Comparison of ENCODE assay signal across 1 cellular context in the genomic region with DNA sequence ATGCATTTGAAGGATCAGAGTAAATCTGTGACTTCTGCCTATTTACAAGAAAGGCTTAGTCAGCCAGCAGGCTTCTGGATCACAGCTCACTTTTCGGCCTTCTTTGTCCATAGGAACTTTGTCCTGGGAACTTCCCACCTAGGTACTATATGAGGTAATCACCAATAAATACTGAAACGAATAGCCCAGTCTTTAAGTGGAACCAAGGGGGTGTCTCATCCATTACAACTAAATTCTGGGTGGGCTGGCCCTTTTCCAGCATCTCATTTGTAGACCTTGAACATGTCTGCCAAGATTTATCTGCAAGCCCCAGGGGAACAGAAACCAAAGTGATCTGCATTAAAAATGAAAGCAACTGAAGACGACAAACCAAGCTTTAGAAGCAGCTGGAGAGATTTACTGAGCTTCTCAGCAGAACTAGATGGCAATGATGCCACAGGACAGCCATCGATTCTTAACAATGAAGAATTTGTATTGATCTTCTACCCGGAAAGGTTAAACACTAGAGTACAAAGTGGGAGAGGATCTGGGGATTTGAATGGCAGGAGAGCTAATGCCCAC.
TF ChIP-seq lines count a peak whose summit lies in the region.

No MANE protein-coding gene starts in this region.

TF ChIP-seq in HEK293, 187 proteins besides CTCF, POLR2A, EP300 and RAD21 (continued from another document and continues in another):
- TF ChIP-seq, protein P1, sequence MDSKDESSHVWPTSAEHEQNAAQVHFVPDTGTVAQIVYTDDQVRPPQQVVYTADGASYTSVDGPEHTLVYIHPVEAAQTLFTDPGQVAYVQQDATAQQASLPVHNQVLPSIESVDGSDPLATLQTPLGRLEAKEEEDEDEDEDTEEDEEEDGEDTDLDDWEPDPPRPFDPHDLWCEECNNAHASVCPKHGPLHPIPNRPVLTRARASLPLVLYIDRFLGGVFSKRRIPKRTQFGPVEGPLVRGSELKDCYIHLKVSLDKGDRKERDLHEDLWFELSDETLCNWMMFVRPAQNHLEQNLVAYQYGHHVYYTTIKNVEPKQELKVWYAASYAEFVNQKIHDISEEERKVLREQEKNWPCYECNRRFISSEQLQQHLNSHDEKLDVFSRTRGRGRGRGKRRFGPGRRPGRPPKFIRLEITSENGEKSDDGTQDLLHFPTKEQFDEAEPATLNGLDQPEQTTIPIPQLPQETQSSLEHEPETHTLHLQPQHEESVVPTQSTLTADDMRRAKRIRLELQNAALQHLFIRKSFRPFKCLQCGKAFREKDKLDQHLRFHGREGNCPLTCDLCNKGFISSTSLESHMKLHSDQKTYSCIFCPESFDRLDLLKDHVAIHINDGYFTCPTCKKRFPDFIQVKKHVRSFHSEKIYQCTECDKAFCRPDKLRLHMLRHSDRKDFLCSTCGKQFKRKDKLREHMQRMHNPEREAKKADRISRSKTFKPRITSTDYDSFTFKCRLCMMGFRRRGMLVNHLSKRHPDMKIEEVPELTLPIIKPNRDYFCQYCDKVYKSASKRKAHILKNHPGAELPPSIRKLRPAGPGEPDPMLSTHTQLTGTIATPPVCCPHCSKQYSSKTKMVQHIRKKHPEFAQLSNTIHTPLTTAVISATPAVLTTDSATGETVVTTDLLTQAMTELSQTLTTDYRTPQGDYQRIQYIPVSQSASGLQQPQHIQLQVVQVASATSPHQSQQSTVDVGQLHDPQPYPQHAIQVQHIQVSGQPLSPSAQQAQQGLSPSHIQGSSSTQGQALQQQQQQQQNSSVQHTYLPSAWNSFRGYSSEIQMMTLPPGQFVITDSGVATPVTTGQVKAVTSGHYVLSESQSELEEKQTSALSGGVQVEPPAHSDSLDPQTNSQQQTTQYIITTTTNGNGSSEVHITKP (tag by site-specific recombination; IDR thresholded peaks at IDR 0.05), result peak; percentile 76
- TF ChIP-seq ZNF776 (tag by site-specific recombination; IDR thresholded peaks at IDR 0.05; ENCODE audit: borderline replicate concordance), result no peak
- TF ChIP-seq ZNF324 (tag by site-specific recombination; IDR thresholded peaks at IDR 0.05), result no peak
- TF ChIP-seq ZBTB1 (tag by site-specific recombination; IDR thresholded peaks at IDR 0.05), result no peak
- TF ChIP-seq ZNF514 (tag by site-specific recombination; IDR thresholded peaks at IDR 0.05), result no peak
- TF ChIP-seq GFI1B (tag by site-specific recombination; IDR thresholded peaks at IDR 0.05), result 0 out of 2 replicates have a peak, but pooled peaks have one; percentile 53
- TF ChIP-seq ZNF660 (tag by site-specific recombination; IDR thresholded peaks at IDR 0.05), result no peak; the same call in 1 of the 2 replicates
- TF ChIP-seq, protein P2, sequence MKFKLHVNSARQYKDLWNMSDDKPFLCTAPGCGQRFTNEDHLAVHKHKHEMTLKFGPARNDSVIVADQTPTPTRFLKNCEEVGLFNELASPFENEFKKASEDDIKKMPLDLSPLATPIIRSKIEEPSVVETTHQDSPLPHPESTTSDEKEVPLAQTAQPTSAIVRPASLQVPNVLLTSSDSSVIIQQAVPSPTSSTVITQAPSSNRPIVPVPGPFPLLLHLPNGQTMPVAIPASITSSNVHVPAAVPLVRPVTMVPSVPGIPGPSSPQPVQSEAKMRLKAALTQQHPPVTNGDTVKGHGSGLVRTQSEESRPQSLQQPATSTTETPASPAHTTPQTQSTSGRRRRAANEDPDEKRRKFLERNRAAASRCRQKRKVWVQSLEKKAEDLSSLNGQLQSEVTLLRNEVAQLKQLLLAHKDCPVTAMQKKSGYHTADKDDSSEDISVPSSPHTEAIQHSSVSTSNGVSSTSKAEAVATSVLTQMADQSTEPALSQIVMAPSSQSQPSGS (tag by site-specific recombination; IDR thresholded peaks at IDR 0.05; ENCODE audit: low read depth), result peak; percentile 86
- TF ChIP-seq ZSCAN16 (tag by site-specific recombination; IDR thresholded peaks at IDR 0.05), result peak; percentile 82
- no peak; the same call in 1 of the 2 replicates for TF ChIP-seq ZNF24 (tag by site-specific recombination; IDR thresholded peaks at IDR 0.05)
- TF ChIP-seq ZEB2 (tag by site-specific recombination; IDR thresholded peaks at IDR 0.05), result peak; percentile 46
- TF ChIP-seq PATZ1 (tag by site-specific recombination; IDR thresholded peaks at IDR 0.05), result peak; percentile 60
- no peak for TF ChIP-seq HOXD13 (CRISPR knock-in tag; IDR thresholded peaks at IDR 0.05; ENCODE audit: borderline replicate concordance)
- TF ChIP-seq ZNF2 (tag by site-specific recombination; IDR thresholded peaks at IDR 0.05), result no peak
- TF ChIP-seq ZNF423 (tag by site-specific recombination; IDR thresholded peaks at IDR 0.05), result peak; percentile 40; the same call in 1 of the 2 replicates
- TF ChIP-seq PRDM4 (tag by site-specific recombination; IDR thresholded peaks at IDR 0.05), result peak; percentile 60
- TF ChIP-seq ZBTB44 (tag by site-specific recombination; IDR thresholded peaks at IDR 0.05), result peak; percentile 65; the same call in 1 of the 2 replicates
- TF ChIP-seq ZNF18 (tag by site-specific recombination; IDR thresholded peaks at IDR 0.05), result 0 out of 2 replicates have a peak, but pooled peaks have one; percentile 19
- TF ChIP-seq KLF10 (tag by site-specific recombination; IDR thresholded peaks at IDR 0.05), result peak; percentile 69
- TF ChIP-seq ZNF19 (tag by site-specific recombination; IDR thresholded peaks at IDR 0.05; ENCODE audit: low read depth), result no peak
- TF ChIP-seq ZNF394 (tag by site-specific recombination; IDR thresholded peaks at IDR 0.05; ENCODE audit: borderline replicate concordance), result peak; percentile 21; the same call in 1 of the 2 replicates
- TF ChIP-seq ZNF292 (tag by site-specific recombination; IDR thresholded peaks at IDR 0.05; ENCODE audit: borderline replicate concordance, low read depth), result no peak
- peak; percentile 26; the same call in 1 of the 2 replicates for TF ChIP-seq ZBTB20 (tag by site-specific recombination; IDR thresholded peaks at IDR 0.05)
- TF ChIP-seq KLF17 (tag by site-specific recombination; IDR thresholded peaks at IDR 0.05), result no peak
- TF ChIP-seq REPIN1 (tag by site-specific recombination; IDR thresholded peaks at IDR 0.05; ENCODE audit: low read depth), result no peak
- peak; percentile 54; the same call in 1 of the 2 replicates for TF ChIP-seq ZSCAN30 (tag by site-specific recombination; IDR thresholded peaks at IDR 0.05)
- TF ChIP-seq ZNF785 (tag by site-specific recombination; IDR thresholded peaks at IDR 0.05), result no peak
- TF ChIP-seq ZNF202 (tag by site-specific recombination; IDR thresholded peaks at IDR 0.05; ENCODE audit: borderline replicate concordance), result no peak
- no peak for TF ChIP-seq SETDB1 (IDR thresholded peaks at IDR 0.05; ENCODE audit: insufficient read length, low read length)
- TF ChIP-seq FEZF1 (tag by site-specific recombination; IDR thresholded peaks at IDR 0.05), result peak; percentile 82
- no peak for TF ChIP-seq ZNF670 (tag by site-specific recombination; IDR thresholded peaks at IDR 0.05; ENCODE audit: low read depth)
- TF ChIP-seq, protein P3, sequence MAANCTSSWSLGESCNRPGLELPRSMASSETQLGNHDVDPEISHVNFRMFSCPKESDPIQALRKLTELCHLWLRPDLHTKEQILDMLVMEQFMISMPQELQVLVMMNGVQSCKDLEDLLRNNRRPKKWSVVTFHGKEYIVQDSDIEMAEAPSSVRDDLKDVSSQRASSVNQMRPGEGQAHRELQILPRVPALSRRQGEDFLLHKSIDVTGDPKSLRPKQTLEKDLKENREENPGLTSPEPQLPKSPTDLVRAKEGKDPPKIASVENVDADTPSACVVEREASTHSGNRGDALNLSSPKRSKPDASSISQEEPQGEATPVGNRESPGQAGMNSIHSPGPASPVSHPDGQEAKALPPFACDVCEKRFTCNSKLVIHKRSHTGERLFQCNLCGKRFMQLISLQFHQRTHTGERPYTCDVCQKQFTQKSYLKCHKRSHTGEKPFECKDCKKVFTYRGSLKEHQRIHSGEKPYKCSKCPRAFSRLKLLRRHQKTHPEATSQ (tag by site-specific recombination; IDR thresholded peaks at IDR 0.05), result no peak
- TF ChIP-seq ZNF366 (tag by site-specific recombination; conservative IDR thresholded peaks at IDR 0.05), result peak; percentile 42
- TF ChIP-seq, protein P4, sequence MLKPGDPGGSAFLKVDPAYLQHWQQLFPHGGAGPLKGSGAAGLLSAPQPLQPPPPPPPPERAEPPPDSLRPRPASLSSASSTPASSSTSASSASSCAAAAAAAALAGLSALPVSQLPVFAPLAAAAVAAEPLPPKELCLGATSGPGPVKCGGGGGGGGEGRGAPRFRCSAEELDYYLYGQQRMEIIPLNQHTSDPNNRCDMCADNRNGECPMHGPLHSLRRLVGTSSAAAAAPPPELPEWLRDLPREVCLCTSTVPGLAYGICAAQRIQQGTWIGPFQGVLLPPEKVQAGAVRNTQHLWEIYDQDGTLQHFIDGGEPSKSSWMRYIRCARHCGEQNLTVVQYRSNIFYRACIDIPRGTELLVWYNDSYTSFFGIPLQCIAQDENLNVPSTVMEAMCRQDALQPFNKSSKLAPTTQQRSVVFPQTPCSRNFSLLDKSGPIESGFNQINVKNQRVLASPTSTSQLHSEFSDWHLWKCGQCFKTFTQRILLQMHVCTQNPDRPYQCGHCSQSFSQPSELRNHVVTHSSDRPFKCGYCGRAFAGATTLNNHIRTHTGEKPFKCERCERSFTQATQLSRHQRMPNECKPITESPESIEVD (tag by site-specific recombination; IDR thresholded peaks at IDR 0.05), result peak; percentile 88
- no peak for TF ChIP-seq ZNF621 (tag by site-specific recombination; IDR thresholded peaks at IDR 0.05)
- peak; percentile 30; the same call in 1 of the 2 replicates for TF ChIP-seq ZNF335 (tag by site-specific recombination; conservative IDR thresholded peaks at IDR 0.05)
- peak; percentile 91 for TF ChIP-seq GLIS1 (tag by site-specific recombination; IDR thresholded peaks at IDR 0.05)
- no peak for TF ChIP-seq ZNF174 (tag by site-specific recombination; IDR thresholded peaks at IDR 0.05)
- TF ChIP-seq GLI2 (tag by site-specific recombination; IDR thresholded peaks at IDR 0.05; ENCODE audit: borderline replicate concordance, low read depth), result 0 out of 2 replicates have a peak, but pooled peaks have one; percentile 24
- TF ChIP-seq ZBTB8A (tag by site-specific recombination; IDR thresholded peaks at IDR 0.05), result peak; percentile 10; the same call in 1 of the 2 replicates
